In the genomic region with DNA sequence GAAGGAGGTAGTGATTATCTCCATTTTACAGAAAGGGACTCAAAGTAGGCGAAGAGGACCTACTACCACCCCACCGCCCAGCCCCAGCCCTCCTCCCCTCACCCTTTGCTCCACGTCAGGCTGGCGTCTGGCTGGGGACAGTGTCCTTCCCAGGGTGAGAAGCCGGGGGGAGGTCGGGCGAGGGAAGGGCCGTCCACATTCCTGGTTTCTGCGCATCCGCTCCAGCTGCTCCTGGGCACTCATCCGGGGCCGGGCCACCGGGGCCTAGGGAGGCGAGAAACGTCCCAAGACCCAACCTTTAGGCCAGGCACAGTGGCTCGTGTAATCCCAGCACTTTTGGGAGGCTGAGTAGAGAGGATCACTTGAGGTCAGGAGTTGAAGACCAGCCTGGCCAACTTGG, we compare ENCODE assay signal across 32 cellular contexts. TPM values are rescaled to one million over a fixed set of nuclear protein-coding genes. Genes with fewer than 3 reads are reported as not detected.
"Had no signal": no experiment of that assay in that cellular context is flagged by ENCODE, and none has a peak within 500 bp of the region (broad histone marks: within the 10 kb centered on the region; RNA-seq: fewer than 3 reads in every experiment).

No MANE protein-coding gene starts in this region.

- H3K9me3 ChIP-seq: adrenal gland, ascending aorta, body of pancreas, breast epithelium had no signal

- DNase-seq: activated effector memory CD4-positive, alpha-beta T cell treated with anti-CD3 and anti-CD28 coated beads, Interleukin-2, amount 50 U/mL, for 16 hours; activated effector memory CD4-positive, alpha-beta T cell treated with Interleukin-2 at 50 U/mL for 16 hours; activated gamma-delta T cell; activated gamma-delta T cell treated with Interleukin-2 at 50 U/mL for 16 hours; activated naive CD4-positive, alpha-beta T cell; activated naive CD4-positive, alpha-beta T cell treated with anti-CD3 and anti-CD28 coated beads for 36 hours; activated naive CD4-positive, alpha-beta T cell treated with anti-CD3 and anti-CD28 coated beads, Interleukin-2, amount 10 ng/mL, durations not matched to agents 7 days and 5 days; activated naive CD4-positive, alpha-beta T cell treated with anti-CD3 and anti-CD28 coated beads, Interleukin-2, amount 50 U/mL, for 16 hours; activated naive CD4-positive, alpha-beta T cell treated with Interleukin-2 at 50 U/mL for 16 hours; activated naive CD8-positive, alpha-beta T cell treated with anti-CD3 and anti-CD28 coated beads for 36 hours; activated naive CD8-positive, alpha-beta T cell treated with anti-CD3 and anti-CD28 coated beads, Interleukin-2, amount 10 ng/mL, durations not matched to agents 7 days and 5 days; activated naive CD8-positive, alpha-beta T cell treated with anti-CD3 and anti-CD28 coated beads, Interleukin-2, amount 50 U/mL, for 24 hours; activated T-cell treated with anti-CD3 and anti-CD28 coated beads, Interleukin-2, amount 50 U/mL, for 1 hour; activated T-cell treated with anti-CD3 and anti-CD28 coated beads, Interleukin-2, amount 50 U/mL, for 24 hours; activated T-cell treated with anti-CD3 and anti-CD28 coated beads, Interleukin-2, amount 50 U/mL, for 4 hours; activated T-cell treated with anti-CD3 and anti-CD28 coated beads, Interleukin-2, amount 50 U/mL, for 48 hours; activated T-cell treated with anti-CD3 and anti-CD28 coated beads, Interleukin-2, amount 50 U/mL, for 72 hours; adrenal gland; amniotic stem cell; amygdala; anterior cingulate cortex; aorta; body of pancreas; brain microvascular endothelial cell; caudate nucleus; central memory CD4-positive, alpha-beta T cell; cerebellar nuclear complex had no signal

- H3K27me3 ChIP-seq: adrenal gland, ascending aorta, body of pancreas, brain microvascular endothelial cell, breast epithelium, cardiac muscle cell had no signal

- H3K27ac ChIP-seq: adrenal gland, ascending aorta, body of pancreas, brain microvascular endothelial cell, breast epithelium, cardiac muscle cell had no signal

- H3K4me3 ChIP-seq: adrenal gland, ascending aorta, body of pancreas, breast epithelium, cardiac muscle cell had no signal

- H3K36me3 ChIP-seq: breast epithelium, cardiac muscle cell had no signal

- ATAC-seq: activated naive CD4-positive, alpha-beta T cell treated with anti-CD3 and anti-CD28 coated beads, Interleukin-2, amount 50 U/mL, for 72 hours; activated naive CD8-positive, alpha-beta T cell treated with anti-CD3 and anti-CD28 coated beads, Interleukin-2, amount 50 U/mL, for 24 hours; activated T-cell treated with anti-CD3 and anti-CD28 coated beads, Interleukin-2, amount 50 U/mL, for 4 hours; activated T-cell treated with anti-CD3 and anti-CD28 coated beads, Interleukin-2, amount 50 U/mL, for 72 hours; activated T-helper 17 cell treated with anti-CD3 and anti-CD28 coated beads, Interleukin-2, amount 50 U/mL, for 72 hours; body of pancreas had no signal

- H3K4me1 ChIP-seq: breast epithelium had no signal

RNA-seq across cellular contexts. Expression of gene TULP2, which starts 57.5 kb away (rescaled TPM):
- polyA plus RNA-seq: aorta had no signal
